Comparison of ENCODE assay signal across 12 cellular contexts in genomic region chr1:87155648-87156047, GRCh38.
A peak's percentile ranks its signal among the peaks of the same experiment; 100 is the strongest.
DNase-seq lines count a peak whose midpoint lies in the region; ATAC-seq lines count a peak whose summit lies in the region.
"Had no signal": no experiment of that assay in that cellular context is flagged by ENCODE, and none has a peak within 500 bp of the region (broad histone marks: within the 10 kb centered on the region; RNA-seq: fewer than 3 reads in every experiment).

No MANE protein-coding gene starts in this region.

- no peaks in the 10 kb centered on the region for H3K9me3 Mint-ChIP-seq in activated naive CD4-positive, alpha-beta T cell treated with anti-CD3 and anti-CD28 coated beads, Interleukin-2, amount 10 ng/mL, durations not matched to agents 7 days and 5 days

- H3K27me3 Mint-ChIP-seq in activated naive CD4-positive, alpha-beta T cell treated with anti-CD3 and anti-CD28 coated beads, Interleukin-2, amount 10 ng/mL, durations not matched to agents 7 days and 5 days = peaks cover 27% of the 10 kb centered on the region

- no peak for ATAC-seq in Right ventricle myocardium superior (ENCODE audit: poor library complexity)
- no peak for ATAC-seq in GM21367 (IDR thresholded peaks at IDR 0.05; ENCODE audit: unreplicated experiment)
- ATAC-seq: PC-3 had no signal

- CTCF ChIA-PET in activated naive CD4-positive, alpha-beta T cell treated with anti-CD3 and anti-CD28 coated beads, Interleukin-2, amount 10 ng/mL, durations not matched to agents 7 days and 5 days (lab: Charles Lee) = no interaction called here

- in situ Hi-C loops in SK-MEL-5 (cut with HindIII; ENCODE audit: low pct_unique_long_range_greater_than_20kb, low sequenced_read_pairs) = no loop called here

- H3K36me3 Mint-ChIP-seq in activated naive CD4-positive, alpha-beta T cell treated with anti-CD3 and anti-CD28 coated beads, Interleukin-2, amount 10 ng/mL, durations not matched to agents 7 days and 5 days = no peaks in the 10 kb centered on the region

- H3K4me1 Mint-ChIP-seq in activated naive CD4-positive, alpha-beta T cell treated with anti-CD3 and anti-CD28 coated beads, Interleukin-2, amount 10 ng/mL, durations not matched to agents 7 days and 5 days = peaks cover 18% of the 10 kb centered on the region

- DNase-seq in Right ventricle myocardium superior = peak; percentile 41
- no peak for DNase-seq in cardiac septum (ENCODE audit: low spot score)
- peak; percentile 62 for DNase-seq in SK-MEL-5 (ENCODE audit: low read depth, low spot score)
- DNase-seq in myocyte (ENCODE audit: low read depth) = peak; percentile 89
- no peak for DNase-seq in stimulated activated CD4-positive, alpha-beta T cell treated with anti-CD3 and anti-CD28 coated beads, Interleukin-2, amount 100 ng/mL, for 24 hours
- DNase-seq in DMS79 (lab: John Stamatoyannopoulos, UW) = no peak
- DNase-seq in activated naive CD4-positive, alpha-beta T cell treated with anti-CD3 and anti-CD28 coated beads, Interleukin-2, amount 10 ng/mL, durations not matched to agents 7 days and 5 days = no peak
- DNase-seq: 8988T, NCI-H1436 treated with DMSO at 0.1 percent for 48 hours, NCI-H226, PC-3 had no signal

- no peak overlapping the region for H3K4me3 Mint-ChIP-seq in activated naive CD4-positive, alpha-beta T cell treated with anti-CD3 and anti-CD28 coated beads, Interleukin-2, amount 10 ng/mL, durations not matched to agents 7 days and 5 days

- H3K27ac Mint-ChIP-seq in activated naive CD4-positive, alpha-beta T cell treated with anti-CD3 and anti-CD28 coated beads, Interleukin-2, amount 10 ng/mL, durations not matched to agents 7 days and 5 days = no peak overlapping the region

- intact Hi-C loops in Right ventricle myocardium superior (cut with DNase I) = loop anchor here (10.0 kb wide), 1 partner anchor 799 kb away; no protein-coding TSS in a partner anchor
- intact Hi-C loops in cardiac septum (cut with DNase I) = loop anchor here (2.0 kb wide), 1 partner anchor 69 kb away; no protein-coding TSS in a partner anchor

Comparison
In these comparisons a context has a peak if more than half of its experiments do, and no peak if none do; other contexts are left out.
1. DNase-seq: peak in Right ventricle myocardium superior (single experiment), SK-MEL-5 (single experiment) and myocyte (single experiment); none in cardiac septum (single experiment), stimulated activated CD4-positive, alpha-beta T cell treated with anti-CD3 and anti-CD28 coated beads, Interleukin-2, amount 100 ng/mL, for 24 hours (0 of 2), DMS79 (single experiment) and activated naive CD4-positive, alpha-beta T cell treated with anti-CD3 and anti-CD28 coated beads, Interleukin-2, amount 10 ng/mL, durations not matched to agents 7 days and 5 days (single experiment).